In the genomic region with DNA sequence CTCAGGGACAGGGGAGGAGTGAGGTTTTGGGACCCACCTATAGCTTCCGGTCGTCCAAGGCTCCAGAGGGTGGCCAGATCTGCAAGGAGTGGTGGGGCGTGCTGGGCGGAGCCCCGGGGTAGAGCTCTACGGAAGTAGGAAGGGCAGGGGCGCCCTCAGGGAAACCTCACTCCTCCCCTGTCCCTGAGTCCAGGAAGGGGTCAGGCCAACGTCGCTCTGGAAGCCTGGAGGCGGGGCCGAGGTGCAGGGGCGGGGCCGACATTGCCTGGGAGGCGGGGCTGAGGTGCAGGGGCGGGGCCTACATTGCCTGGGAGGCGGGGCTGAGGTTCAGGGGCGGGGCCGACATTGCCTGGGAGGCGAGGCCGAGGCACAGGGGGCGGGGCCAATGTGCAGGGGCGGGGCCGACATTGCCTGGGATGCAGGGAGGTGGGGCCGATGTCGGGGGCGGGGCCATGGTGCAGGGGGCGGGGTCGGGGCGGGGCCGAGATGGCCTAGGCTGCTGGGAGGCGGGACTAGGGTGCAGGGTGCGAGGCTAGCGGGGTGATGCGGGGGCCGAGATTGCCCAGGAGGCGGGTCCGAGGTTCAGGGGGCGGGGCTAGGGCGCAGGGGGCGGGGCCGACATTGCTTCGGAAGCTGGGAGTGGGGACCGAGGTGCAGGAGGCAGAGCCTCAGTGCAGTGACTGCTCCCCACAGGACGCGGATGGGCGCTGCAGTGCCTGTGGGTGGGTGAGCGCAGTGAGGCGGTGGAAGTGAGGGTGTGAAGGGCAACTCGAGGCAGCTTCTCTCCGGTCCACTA, we compare ENCODE assay signal across 8 cellular contexts. TPM values are rescaled to one million over a fixed set of nuclear protein-coding genes. Genes with fewer than 3 reads are reported as not detected.
DNase-seq lines count a peak whose midpoint lies in the region; ATAC-seq and TF ChIP-seq lines count a peak whose summit lies in the region.

No MANE protein-coding gene starts in this region.

- H3K36me3 Mint-ChIP-seq in activated CD8-positive, alpha-beta T cell treated with anti-CD3 and anti-CD28 coated beads, Interleukin-2, amount 10 ng/mL, durations not matched to agents 7 days and 5 days (ENCODE audit: low read depth): no peaks in the 10 kb centered on the region
- no peaks in the 10 kb centered on the region for H3K36me3 Mint-ChIP-seq in endodermal cell (ENCODE audit: low read depth)
- H3K36me3 Mint-ChIP-seq in naive thymus-derived CD8-positive, alpha-beta T cell: peaks cover 0 to 2% (median 0%) of the 10 kb centered on the region in 3 donors

- peak overlapping the region; percentile 36; the same call in 1 of the 2 replicates for H3K9ac ChIP-seq in ES-I3 (ENCODE audit: low read depth, low read length)
- H3K9ac ChIP-seq in endodermal cell (ENCODE audit: extremely low read depth, low read length, poor library complexity, severe bottlenecking): no peak overlapping the region

- CTCF ChIA-PET in activated CD8-positive, alpha-beta T cell treated with anti-CD3 and anti-CD28 coated beads, Interleukin-2, amount 10 ng/mL, durations not matched to agents 7 days and 5 days (lab: Charles Lee): interaction anchor here (1.9 kb wide), 1 partner anchor 24 kb away, joined by 6 read pairs; no protein-coding TSS in a partner anchor

- WGBS in endodermal cell (ENCODE audit: insufficient coverage in 1 of 2, insufficient read length in 1 of 2), 2 experiments: 35 to 41% methylated on average over 6 to 46 of the region's 50 CpGs
- 10% methylated on average over 29 of the region's 50 CpGs for WGBS in suprapubic skin

- H3K27me3 Mint-ChIP-seq in activated CD8-positive, alpha-beta T cell treated with anti-CD3 and anti-CD28 coated beads, Interleukin-2, amount 10 ng/mL, durations not matched to agents 7 days and 5 days (ENCODE audit: low read depth): peaks cover 18% of the 10 kb centered on the region
- H3K27me3 Mint-ChIP-seq in endodermal cell (ENCODE audit: insufficient read depth): peaks cover 11% of the 10 kb centered on the region
- peaks cover 4 to 42% (median 17%) of the 10 kb centered on the region in 5 donors for H3K27me3 Mint-ChIP-seq in naive thymus-derived CD8-positive, alpha-beta T cell

- DNase-seq in NCI-H2196 treated with DMSO at 0.1 percent for 48 hours (lab: John Stamatoyannopoulos, UW; ENCODE audit: unreplicated experiment): peak; percentile 63
- DNase-seq in activated CD8-positive, alpha-beta T cell treated with anti-CD3 and anti-CD28 coated beads, Interleukin-2, amount 10 ng/mL, durations not matched to agents 7 days and 5 days: peak; percentile 72
- peak; percentile 99 for DNase-seq in endodermal cell
- peak; percentile 44 to 79 (median 64) for DNase-seq in naive thymus-derived CD8-positive, alpha-beta T cell
- DNase-seq in suprapubic skin (ENCODE audit: low spot score in 2 of 2): peak in 1 of 2 donors; percentile 91
- DNase-seq in superior temporal gyrus (ENCODE audit: extremely low spot score): no peak

- no peaks in the 10 kb centered on the region for H3K27me3 ChIP-seq in endodermal cell (ENCODE audit: control insufficient read depth, insufficient read depth, low read length, poor library complexity, severe bottlenecking)
- no peaks in the 10 kb centered on the region for H3K27me3 ChIP-seq in suprapubic skin

- H3K36me3 ChIP-seq in ES-I3 (ENCODE audit: insufficient read depth, low read length) (no peaks in the 10 kb centered on the region), endodermal cell (ENCODE audit: control insufficient read depth, insufficient read depth, low read length) (no peaks in the 10 kb centered on the region), suprapubic skin (no peaks in the 10 kb centered on the region)

- no peaks in the 10 kb centered on the region for H3K4me1 ChIP-seq in ES-I3 (ENCODE audit: insufficient read depth, low read length)
- no peaks in the 10 kb centered on the region for H3K4me1 ChIP-seq in endodermal cell (ENCODE audit: control insufficient read depth, insufficient read depth, low read length)
- H3K4me1 ChIP-seq in suprapubic skin: peaks cover 23% of the 10 kb centered on the region

- no peak for TF ChIP-seq EP300 in suprapubic skin (IDR thresholded peaks at IDR 0.05)

- H3K4me3 Mint-ChIP-seq in activated CD8-positive, alpha-beta T cell treated with anti-CD3 and anti-CD28 coated beads, Interleukin-2, amount 10 ng/mL, durations not matched to agents 7 days and 5 days: peak overlapping the region; percentile 10
- H3K4me3 Mint-ChIP-seq in endodermal cell: peak overlapping the region; percentile 38
- peak overlapping the region in 7 of 10 donors; percentile 14 to 54 (median 50) for H3K4me3 Mint-ChIP-seq in naive thymus-derived CD8-positive, alpha-beta T cell

- no peak overlapping the region for H3K27ac Mint-ChIP-seq in activated CD8-positive, alpha-beta T cell treated with anti-CD3 and anti-CD28 coated beads, Interleukin-2, amount 10 ng/mL, durations not matched to agents 7 days and 5 days
- no peak overlapping the region for H3K27ac Mint-ChIP-seq in endodermal cell
- peak overlapping the region in 2 of 10 donors; percentile 19 to 33 for H3K27ac Mint-ChIP-seq in naive thymus-derived CD8-positive, alpha-beta T cell

- H3K9me3 Mint-ChIP-seq in activated CD8-positive, alpha-beta T cell treated with anti-CD3 and anti-CD28 coated beads, Interleukin-2, amount 10 ng/mL, durations not matched to agents 7 days and 5 days (ENCODE audit: insufficient read depth): no peaks in the 10 kb centered on the region
- H3K9me3 Mint-ChIP-seq in endodermal cell: peaks cover 11% of the 10 kb centered on the region
- H3K9me3 Mint-ChIP-seq in naive thymus-derived CD8-positive, alpha-beta T cell: peaks cover 0 to 7% (median 0%) of the 10 kb centered on the region in 9 donors

- TF ChIP-seq POLR2A in suprapubic skin (IDR thresholded peaks at IDR 0.05): no peak

- TF ChIP-seq CTCF in endodermal cell (conservative IDR thresholded peaks at IDR 0.05) (no peak), suprapubic skin (IDR thresholded peaks at IDR 0.05) (no peak)

- H3K27ac ChIP-seq in endodermal cell (ENCODE audit: low read depth, low read length): no peak overlapping the region
- H3K27ac ChIP-seq in suprapubic skin: no peak overlapping the region

- ATAC-seq in activated CD8-positive, alpha-beta T cell treated with anti-CD3 and anti-CD28 coated beads, Interleukin-2, amount 10 ng/mL, durations not matched to agents 7 days and 5 days: peak; percentile 87
- ATAC-seq in naive thymus-derived CD8-positive, alpha-beta T cell: peak; percentile 69 to 78
- ATAC-seq in GM21381 (IDR thresholded peaks at IDR 0.05; ENCODE audit: unreplicated experiment): no peak

- H3K4me3 ChIP-seq in endodermal cell (ENCODE audit: low read length) (no peak overlapping the region), suprapubic skin (peak overlapping the region; percentile 11)

- peaks cover 11% of the 10 kb centered on the region for H3K4me1 Mint-ChIP-seq in activated CD8-positive, alpha-beta T cell treated with anti-CD3 and anti-CD28 coated beads, Interleukin-2, amount 10 ng/mL, durations not matched to agents 7 days and 5 days (ENCODE audit: low read depth)
- H3K4me1 Mint-ChIP-seq in endodermal cell: no peaks in the 10 kb centered on the region
- peaks cover 4 to 23% (median 15%) of the 10 kb centered on the region in 4 donors for H3K4me1 Mint-ChIP-seq in naive thymus-derived CD8-positive, alpha-beta T cell

- POLR2A ChIA-PET in activated CD8-positive, alpha-beta T cell treated with anti-CD3 and anti-CD28 coated beads, Interleukin-2, amount 10 ng/mL, durations not matched to agents 7 days and 5 days (lab: Charles Lee): interaction anchor here (0.7 kb wide), 1 partner anchor 38 kb away, joined by 3 read pairs; no protein-coding TSS in a partner anchor
- POLR2A ChIA-PET in naive thymus-derived CD8-positive, alpha-beta T cell (lab: Charles Lee): interaction anchor here (0.8 to 1.1 kb wide), 2 partner anchors 23 to 41 kb away, joined by 4 read pairs; a partner anchor contains a TSS

- H3K9me3 ChIP-seq in ES-I3 (ENCODE audit: control insufficient read depth, insufficient read depth, low read length) (no peaks in the 10 kb centered on the region), endodermal cell (ENCODE audit: control insufficient read depth, low read length) (no peaks in the 10 kb centered on the region), suprapubic skin (no peaks in the 10 kb centered on the region)

RNA-seq across cellular contexts. Expression of a gene that starts 4.9 kb away (rescaled TPM):
- not detected for total RNA-seq in activated CD8-positive, alpha-beta T cell treated with anti-CD3 and anti-CD28 coated beads, Interleukin-2, amount 10 ng/mL, durations not matched to agents 7 days and 5 days
- total RNA-seq in endodermal cell (10 to 100 TPM; 32.9 to 40.8 TPM), suprapubic skin (10 to 100 TPM; 19.4 to 45.4 (median 24.2) TPM)
- polyA plus RNA-seq in endodermal cell (2013, experiment 1 of 2): 101 TPM
- polyA plus RNA-seq in endodermal cell (2013, experiment 2 of 2): 88.7 TPM
- total RNA-seq in naive thymus-derived CD8-positive, alpha-beta T cell: not detected
- not detected for polyA plus RNA-seq in naive thymus-derived CD8-positive, alpha-beta T cell

RNA-seq across cellular contexts. Expression of a gene that starts 8.6 kb away (rescaled TPM):
- not detected for total RNA-seq in activated CD8-positive, alpha-beta T cell treated with anti-CD3 and anti-CD28 coated beads, Interleukin-2, amount 10 ng/mL, durations not matched to agents 7 days and 5 days
- not detected for total RNA-seq in endodermal cell
- polyA plus RNA-seq in endodermal cell (2013, experiment 1 of 2): not detected
- polyA plus RNA-seq in endodermal cell (2013, experiment 2 of 2): not detected
- total RNA-seq in naive thymus-derived CD8-positive, alpha-beta T cell: not detected
- polyA plus RNA-seq in naive thymus-derived CD8-positive, alpha-beta T cell: 1 to 10 TPM in 1 of 3 donors, not detected in 2; 1.2 TPM
- total RNA-seq in suprapubic skin: not detected

RNA-seq across cellular contexts. Expression of a gene that starts 27.7 kb away (rescaled TPM):
- total RNA-seq in activated CD8-positive, alpha-beta T cell treated with anti-CD3 and anti-CD28 coated beads, Interleukin-2, amount 10 ng/mL, durations not matched to agents 7 days and 5 days: 1 to 10 TPM; 2.2 to 3.0 TPM
- 10 to 100 TPM in 1 of 2 donors, 1 to 10 TPM in 1; 9.8 to 14.1 TPM for total RNA-seq in endodermal cell
- polyA plus RNA-seq in endodermal cell (2013, experiment 1 of 2): 8.7 TPM
- polyA plus RNA-seq in endodermal cell (2013, experiment 2 of 2): 9.6 TPM
- 1 to 10 TPM; 3.0 to 4.2 TPM for total RNA-seq in naive thymus-derived CD8-positive, alpha-beta T cell
- 1 to 10 TPM; 2.4 to 3.2 (median 2.8) TPM for polyA plus RNA-seq in naive thymus-derived CD8-positive, alpha-beta T cell
- 10 to 100 TPM; 19.6 to 61.4 (median 59.0) TPM for total RNA-seq in suprapubic skin

RNA-seq across cellular contexts. Expression of a gene that starts 40.8 kb away (rescaled TPM):
- 10 to 100 TPM; 71.3 to 78.4 TPM for total RNA-seq in activated CD8-positive, alpha-beta T cell treated with anti-CD3 and anti-CD28 coated beads, Interleukin-2, amount 10 ng/mL, durations not matched to agents 7 days and 5 days
- total RNA-seq in endodermal cell (10 to 100 TPM; 49.1 to 66.4 TPM), suprapubic skin (100 to 1,000 TPM in 3 of 4 donors, 10 to 100 TPM in 1; 96.0 to 118 (median 106) TPM)
- polyA plus RNA-seq in endodermal cell (2013, experiment 1 of 2): 59.6 TPM
- polyA plus RNA-seq in endodermal cell (2013, experiment 2 of 2): 56.3 TPM
- total RNA-seq in naive thymus-derived CD8-positive, alpha-beta T cell: 100 to 1,000 TPM; 122 to 125 TPM
- 10 to 100 TPM; 56.2 to 70.7 (median 61.0) TPM for polyA plus RNA-seq in naive thymus-derived CD8-positive, alpha-beta T cell

RNA-seq across cellular contexts. Expression of a gene that starts 47.1 kb away (rescaled TPM):
- not detected for total RNA-seq in activated CD8-positive, alpha-beta T cell treated with anti-CD3 and anti-CD28 coated beads, Interleukin-2, amount 10 ng/mL, durations not matched to agents 7 days and 5 days
- under 1 TPM in 1 of 2 donors, not detected in 1; 0.11 TPM for total RNA-seq in endodermal cell
- 0.18 TPM for polyA plus RNA-seq in endodermal cell (2013, experiment 1 of 2)
- polyA plus RNA-seq in endodermal cell (2013, experiment 2 of 2): 0.21 TPM
- not detected for total RNA-seq in naive thymus-derived CD8-positive, alpha-beta T cell
- not detected for polyA plus RNA-seq in naive thymus-derived CD8-positive, alpha-beta T cell
- 1 to 10 TPM in 2 of 4 donors, under 1 TPM in 1, not detected in 1; 0.60 to 6.5 (median 2.0) TPM for total RNA-seq in suprapubic skin

Comparison
In these comparisons a context has a peak if more than half of its experiments do, and no peak if none do; other contexts are left out.
1. RNA of a gene that starts 4.9 kb away (total RNA-seq): 32.9 to 40.8 TPM in endodermal cell and 19.4 to 45.4 TPM in suprapubic skin; not detected in naive thymus-derived CD8-positive, alpha-beta T cell and not detected in activated CD8-positive, alpha-beta T cell treated with anti-CD3 and anti-CD28 coated beads, Interleukin-2, amount 10 ng/mL, durations not matched to agents 7 days and 5 days; every median in the first group is over 10 times any median in the second.
2. Peak in every context shown above with its lines, with median percentiles within 50 percentile points of each other: H3K4me3 Mint-ChIP-seq.